In genomic region chr3:27312044-27312668, GRCh38 we compare ENCODE assay signal across 8 cellular contexts. TPM values are rescaled to one million over a fixed set of nuclear protein-coding genes. Genes with fewer than 3 reads are reported as not detected.
A peak's percentile ranks its signal among the peaks of the same experiment; 100 is the strongest.
DNase-seq lines count a peak whose midpoint lies in the region; ATAC-seq and TF ChIP-seq lines count a peak whose summit lies in the region.

No MANE protein-coding gene starts in this region.

- H3K36me3 Mint-ChIP-seq in MCF 10A (ENCODE audit: insufficient read depth, unreplicated experiment) = no peaks in the 10 kb centered on the region

- CTCF ChIA-PET in MCF 10A (lab: Yijun Ruan, JAX) = interaction anchor here (0.6 to 6.1 kb wide), 24 partner anchors 9 to 400 kb away, joined by 3 to 38 read pairs (median 4); no protein-coding TSS in a partner anchor

- TF ChIP-seq CTCF in MCF 10A (IDR thresholded peaks at IDR 0.05; ENCODE audit: unreplicated experiment) = peak; percentile 62

- peaks cover 4% of the 10 kb centered on the region for H3K9me3 Mint-ChIP-seq in MCF 10A (ENCODE audit: unreplicated experiment)

- no peaks in the 10 kb centered on the region for H3K27me3 Mint-ChIP-seq in MCF 10A (ENCODE audit: insufficient read depth, unreplicated experiment)

- ATAC-seq in GM19455 (IDR thresholded peaks at IDR 0.05; ENCODE audit: unreplicated experiment) (peak; percentile 91), HG03439 (IDR thresholded peaks at IDR 0.05; ENCODE audit: unreplicated experiment) (peak; percentile 85)

- intact Hi-C loops in MCF 10A (cut with micrococcal nuclease) = loop anchor here (1.0 to 5.0 kb wide), 2 partner anchors 155 to 400 kb away; no protein-coding TSS in a partner anchor

- DNase-seq in NCI-H2081 (lab: John Stamatoyannopoulos, UW) (peak; percentile 13 to 60), NCI-H2081 treated with DMSO at 0.1 percent for 48 hours (lab: John Stamatoyannopoulos, UW) (no peak), NCI-H82 (lab: John Stamatoyannopoulos, UW) (peak; percentile 79), MCF 10A (ENCODE audit: unreplicated experiment) (peak; percentile 82), iris pigment epithelial cell (ENCODE audit: low read depth) (peak; percentile 76), superior temporal gyrus (ENCODE audit: extremely low spot score) (peak; percentile 91)

- H3K4me3 Mint-ChIP-seq in MCF 10A (ENCODE audit: unreplicated experiment) = no peak overlapping the region

- peaks cover 13% of the 10 kb centered on the region for H3K4me1 Mint-ChIP-seq in MCF 10A (ENCODE audit: insufficient read depth, unreplicated experiment)

- BruUV-seq in MCF 10A (replicated peaks; lab: Mats Ljungman, UMichigan) = no TSS peak

- POLR2A ChIA-PET in MCF 10A (lab: Yijun Ruan, JAX) = interaction anchor here (1.0 to 1.1 kb wide), 2 partner anchors 9 to 14 kb away, joined by 4 to 5 read pairs; no protein-coding TSS in a partner anchor

- H3K27ac Mint-ChIP-seq in MCF 10A (ENCODE audit: low read depth, unreplicated experiment) = peak overlapping the region; percentile 37

RNA-seq across cellular contexts. Expression of gene NEK10, which starts 57.0 kb away (rescaled TPM):
- total RNA-seq in MCF 10A (2022) = 0.44 and 1.1 TPM in 2 replicates
